In the genomic region with DNA sequence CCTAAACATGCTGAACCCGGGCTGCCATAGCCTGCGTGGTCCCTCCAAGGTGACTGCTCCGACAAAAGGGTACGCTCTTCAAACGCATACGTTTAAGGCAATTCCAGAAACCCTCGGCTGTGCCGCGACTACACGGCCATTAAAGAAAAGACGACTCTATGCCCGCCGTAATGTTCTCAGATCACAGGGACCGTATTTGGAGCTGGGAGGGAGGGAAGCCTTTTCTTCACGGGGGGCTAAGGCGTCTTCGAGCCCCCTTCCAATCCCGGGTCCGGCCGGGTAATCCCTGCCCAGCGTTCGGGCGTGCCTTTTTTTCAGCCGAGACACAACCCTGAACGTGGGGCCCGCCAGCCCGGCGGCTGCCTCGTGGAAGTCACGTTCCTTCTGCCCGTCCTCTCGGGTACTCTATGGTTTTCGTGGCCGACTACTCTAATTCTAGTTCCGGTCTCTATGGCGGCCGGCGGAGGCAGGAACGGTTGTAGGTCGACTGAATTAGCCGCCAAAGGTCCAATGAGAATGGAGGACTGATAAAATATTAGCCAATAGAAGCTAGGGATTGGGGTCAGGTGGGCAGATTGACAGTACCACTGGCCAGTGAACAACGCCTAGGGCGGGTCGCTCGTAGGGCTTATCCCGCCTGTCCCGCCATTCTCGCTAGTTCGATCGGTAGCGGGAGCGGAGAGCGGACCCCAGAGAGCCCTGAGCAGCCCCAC, we compare ENCODE assay signal across 8 cellular contexts. TPM values are rescaled to one million over a fixed set of nuclear protein-coding genes. Genes with fewer than 3 reads are reported as not detected.
DNase-seq lines count a peak whose midpoint lies in the region; ATAC-seq and TF ChIP-seq lines count a peak whose summit lies in the region.

A gene (plus strand): TSS at position 648 of the 713 bp plus-strand sequence. CDS start 148 bp downstream, outside the sequence.

- peaks cover 46 to 48% of the 10 kb centered on the region in 2 experiments for H3K4me1 Mint-ChIP-seq in H9
- peaks cover 58% of the 10 kb centered on the region for H3K4me1 Mint-ChIP-seq in nephron progenitor cell
- peaks cover 50% of the 10 kb centered on the region for H3K4me1 Mint-ChIP-seq in stimulated activated naive CD8-positive, alpha-beta T cell treated with anti-CD3 and anti-CD28 coated beads, Interleukin-15, amount 100 ng/mL, for 72 hours

- no peaks in the 10 kb centered on the region for H3K27me3 ChIP-seq in H9 (ENCODE audit: insufficient read depth, low read length)
- no peaks in the 10 kb centered on the region for H3K27me3 ChIP-seq in MG63

- H3K27me3 Mint-ChIP-seq in H9 (ENCODE audit: low read depth) = no peaks in the 10 kb centered on the region
- H3K27me3 Mint-ChIP-seq in nephron progenitor cell (ENCODE audit: low read depth, poor library complexity) = no peaks in the 10 kb centered on the region
- no peaks in the 10 kb centered on the region for H3K27me3 Mint-ChIP-seq in stimulated activated naive CD8-positive, alpha-beta T cell treated with anti-CD3 and anti-CD28 coated beads, Interleukin-15, amount 100 ng/mL, for 72 hours

- H2AK5ac ChIP-seq in H9 (ENCODE audit: insufficient read length, low read length) = no peak within 1 kb of the TSS

- WGBS in H9 (ENCODE audit: extremely low coverage, insufficient read length, low lambda C conversion rate) = no CpG with 5 or more reads among the region's 53 CpGs

- H3K4me3 Mint-ChIP-seq in H9 = peak within 1 kb of the TSS; percentile 93 to 97
- H3K4me3 Mint-ChIP-seq in nephron progenitor cell = peak within 1 kb of the TSS; percentile 98
- H3K4me3 Mint-ChIP-seq in stimulated activated naive CD8-positive, alpha-beta T cell treated with anti-CD3 and anti-CD28 coated beads, Interleukin-15, amount 100 ng/mL, for 72 hours = peak within 1 kb of the TSS; percentile 94 to 98

- no peak within 1 kb of the TSS for H2AFZ ChIP-seq in H9 (ENCODE audit: low read length)

- H3K4me1 ChIP-seq in H9 (ENCODE audit: insufficient read depth, low read length) = peaks cover 2% of the 10 kb centered on the region

- no peak within 1 kb of the TSS for H4K5ac ChIP-seq in H9 (ENCODE audit: insufficient read length, low read depth, low read length)

- peak within 1 kb of the TSS; percentile 99 for H3K4me2 ChIP-seq in H9 (ENCODE audit: insufficient read depth, insufficient read length, low read length)

- H3K36me3 ChIP-seq in MG63 = peaks cover 40% of the 10 kb centered on the region

- DNase-seq in ELR (ENCODE audit: low read depth) (peak; percentile 99), H9 (peak; percentile 96), MG63 (peak; percentile 95), SHP77 treated with DMSO at 0.1 percent for 48 hours (lab: John Stamatoyannopoulos, UW) (peak; percentile 95), fibroblast of the conjunctiva (ENCODE audit: low read depth) (peak; percentile 98), nephron progenitor cell (peak; percentile 97)
- peak; percentile 97 for DNase-seq in activated effector memory CD4-positive, alpha-beta T cell treated with anti-CD3 and anti-CD28 coated beads, Interleukin-2, amount 50 U/mL, for 16 hours
- peak; percentile 95 to 97 for DNase-seq in stimulated activated naive CD8-positive, alpha-beta T cell treated with anti-CD3 and anti-CD28 coated beads, Interleukin-15, amount 100 ng/mL, for 72 hours

- peak within 1 kb of the TSS; percentile 87 for H3K4me3 ChIP-seq in MG63

- H4K20me1 ChIP-seq in H9 (ENCODE audit: control insufficient read depth, insufficient read depth, insufficient read length) = no peaks in the 10 kb centered on the region

- H4K91ac ChIP-seq in H9 (ENCODE audit: insufficient read length, low read depth, low read length) = no peak within 1 kb of the TSS

- TF ChIP-seq CTCF in H9 (conservative IDR thresholded peaks at IDR 0.05) (no peak), nephron progenitor cell (IDR thresholded peaks at IDR 0.05) (no peak)

- no peaks in the 10 kb centered on the region for H3K79me1 ChIP-seq in H9 (ENCODE audit: insufficient read depth, low read depth, low read length, poor library complexity, severe bottlenecking)

- no peak within 1 kb of the TSS for H2BK15ac ChIP-seq in H9 (ENCODE audit: low read depth, low read length)

- H2BK5ac ChIP-seq in H9 (ENCODE audit: insufficient read length, low read length) = no peak within 1 kb of the TSS

- peaks cover 15% of the 10 kb centered on the region for H3K23me2 ChIP-seq in H9 (ENCODE audit: insufficient read length, low read depth, low read length, poor library complexity, severe bottlenecking)

- H3K9ac ChIP-seq in H9 (ENCODE audit: extremely low read depth, insufficient read length, low read length) = peak within 1 kb of the TSS; percentile 95

- H3K36me3 Mint-ChIP-seq in H9 (ENCODE audit: insufficient read depth in 1 of 3, low read depth in 3 of 3) (peaks cover 28 to 37% (median 35%) of the 10 kb centered on the region in 3 experiments), nephron progenitor cell (ENCODE audit: low read depth) (peaks cover 10% of the 10 kb centered on the region)

- peak within 1 kb of the TSS; percentile 94 to 98 (median 98); a peak in 6 of 7 replicates for H3K27ac Mint-ChIP-seq in H9
- peak within 1 kb of the TSS; percentile 93 for H3K27ac Mint-ChIP-seq in nephron progenitor cell
- peak within 1 kb of the TSS; percentile 95 to 99 for H3K27ac Mint-ChIP-seq in stimulated activated naive CD8-positive, alpha-beta T cell treated with anti-CD3 and anti-CD28 coated beads, Interleukin-15, amount 100 ng/mL, for 72 hours

- H3K23ac ChIP-seq in H9 (ENCODE audit: insufficient read length, low read depth, low read length) = no peak within 1 kb of the TSS

- H3K56ac ChIP-seq in H9 (ENCODE audit: insufficient read length, low read depth, low read length) = no peak within 1 kb of the TSS

- no peak within 1 kb of the TSS for H3K4ac ChIP-seq in H9 (ENCODE audit: low read depth, low read length)

- no peak within 1 kb of the TSS for H2BK20ac ChIP-seq in H9 (ENCODE audit: low read depth, low read length, poor library complexity, severe bottlenecking)

- peak within 1 kb of the TSS; percentile 91 for H3K14ac ChIP-seq in H9 (ENCODE audit: insufficient read depth, low read length)

- H3T11ph ChIP-seq in H9 (ENCODE audit: low read length) = no peak within 1 kb of the TSS

- no peak within 1 kb of the TSS for H3K27ac ChIP-seq in H9 (ENCODE audit: insufficient read length, low read depth, low read length)

- H3K18ac ChIP-seq in H9 (ENCODE audit: insufficient read length, low read depth, low read length) = peak within 1 kb of the TSS; percentile 77

- peak within 1 kb of the TSS; percentile 74 for H2BK120ac ChIP-seq in H9 (ENCODE audit: low read depth, low read length, poor library complexity, severe bottlenecking)

- no peak within 1 kb of the TSS for H4K8ac ChIP-seq in H9 (replicated peaks; ENCODE audit: insufficient read length, low read depth, low read length)

- peak; percentile 96 for ATAC-seq in stimulated activated naive CD8-positive, alpha-beta T cell treated with anti-CD3 and anti-CD28 coated beads, Interleukin-15, amount 100 ng/mL, for 72 hours

- H3K9me3 Mint-ChIP-seq in H9 (no peaks in the 10 kb centered on the region), nephron progenitor cell (no peaks in the 10 kb centered on the region)
- H3K9me3 Mint-ChIP-seq in stimulated activated naive CD8-positive, alpha-beta T cell treated with anti-CD3 and anti-CD28 coated beads, Interleukin-15, amount 100 ng/mL, for 72 hours = no peaks in the 10 kb centered on the region

- H2BK12ac ChIP-seq in H9 (ENCODE audit: insufficient read length, low read depth, low read length) = no peak within 1 kb of the TSS

- H3K9me3 ChIP-seq in H9 (ENCODE audit: control insufficient read depth, low read depth, low read length) (no peaks in the 10 kb centered on the region), MG63 (no peaks in the 10 kb centered on the region)

- peaks cover 41% of the 10 kb centered on the region for H3K79me2 ChIP-seq in H9 (ENCODE audit: insufficient read depth, low read length)

RNA-seq across cellular contexts. Expression of the gene that starts here (rescaled TPM):
- total RNA-seq in H9 (2021) = 1,019 and 1,029 TPM in 2 replicates
- 1,830 and 1,912 TPM in 2 replicates for total RNA-seq in MG63 (2014; rRNA removed; shearing (Covaris generic); ENCODE audit: low replicate concordance)
